ENCODE assay signal across 9 cellular contexts in the genomic region with DNA sequence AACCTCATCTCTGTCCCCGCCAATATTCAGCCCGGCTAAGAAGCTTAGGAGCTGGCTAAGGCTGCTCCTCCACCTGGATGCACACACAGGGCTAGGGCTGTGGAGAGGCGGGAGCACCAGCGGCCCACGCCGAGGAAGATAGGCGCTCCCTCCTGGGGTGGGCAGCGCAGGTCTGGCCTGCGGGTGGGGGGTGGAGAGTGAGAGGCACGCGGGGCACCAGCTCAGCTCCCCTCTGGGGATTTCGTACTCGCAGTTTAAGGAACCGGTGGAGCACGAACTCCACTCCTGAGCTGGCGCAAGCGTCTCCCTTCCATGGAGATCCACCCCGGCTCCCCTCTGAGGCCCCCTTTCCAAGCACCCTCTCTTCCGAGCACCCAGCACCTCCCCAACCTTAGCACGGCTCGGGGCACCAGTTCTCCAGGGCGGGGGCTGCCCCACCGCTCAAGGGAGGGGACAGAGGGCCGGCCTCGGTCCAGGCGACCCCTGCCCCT. TPM values are rescaled to one million over a fixed set of nuclear protein-coding genes. Genes with fewer than 3 reads are reported as not detected.
DNase-seq lines count a peak whose midpoint lies in the region; ATAC-seq and TF ChIP-seq lines count a peak whose summit lies in the region.
"Had no signal": no experiment of that assay in that cellular context is flagged by ENCODE, and none has a peak within 500 bp of the region (broad histone marks: within the 10 kb centered on the region; RNA-seq: fewer than 3 reads in every experiment).

No MANE protein-coding gene starts in this region.

- H3K9me3 ChIP-seq in body of pancreas (no peaks in the 10 kb centered on the region), thoracic aorta (no peaks in the 10 kb centered on the region)

- no peaks in the 10 kb centered on the region for H3K36me3 Mint-ChIP-seq in activated naive CD8-positive, alpha-beta T cell treated with anti-CD3 and anti-CD28 coated beads, Interleukin-2, amount 50 U/mL, for 24 hours (ENCODE audit: low read depth)

- H3K27me3 Mint-ChIP-seq in activated naive CD8-positive, alpha-beta T cell treated with anti-CD3 and anti-CD28 coated beads, Interleukin-2, amount 50 U/mL, for 24 hours, result peaks cover 62% of the 10 kb centered on the region

- no peaks in the 10 kb centered on the region for H3K9me3 Mint-ChIP-seq in activated naive CD8-positive, alpha-beta T cell treated with anti-CD3 and anti-CD28 coated beads, Interleukin-2, amount 50 U/mL, for 24 hours

- no peak for TF ChIP-seq POLR2A in body of pancreas (IDR thresholded peaks at IDR 0.05)

- no peaks in the 10 kb centered on the region for H3K36me3 ChIP-seq in body of pancreas (replicated peaks in 1 of 2; ENCODE audit: insufficient read depth in 1 of 2, low read depth in 2 of 2)
- no peaks in the 10 kb centered on the region for H3K36me3 ChIP-seq in thoracic aorta

- peaks cover 13% of the 10 kb centered on the region for H3K4me1 Mint-ChIP-seq in activated naive CD8-positive, alpha-beta T cell treated with anti-CD3 and anti-CD28 coated beads, Interleukin-2, amount 50 U/mL, for 24 hours

- H3K27me3 ChIP-seq in body of pancreas (peaks cover 0 to 11% of the 10 kb centered on the region in 2 donors), thoracic aorta (replicated peaks; ENCODE audit: insufficient read depth) (peaks cover 6% of the 10 kb centered on the region)

- no peak overlapping the region for H3K27ac ChIP-seq in body of pancreas
- no peak overlapping the region for H3K27ac ChIP-seq in thoracic aorta

- TF ChIP-seq CTCF in body of pancreas (IDR thresholded peaks at IDR 0.05) (no peak), thoracic aorta (IDR thresholded peaks at IDR 0.05) (no peak)

- ATAC-seq in body of pancreas (peak; percentile 37), thoracic aorta (ENCODE audit: insufficient number of reproducible peaks, low FRiP score, low read depth) (no peak), GM19467 (IDR thresholded peaks at IDR 0.05; ENCODE audit: unreplicated experiment) (no peak)
- no peak for ATAC-seq in activated naive CD8-positive, alpha-beta T cell treated with anti-CD3 and anti-CD28 coated beads, Interleukin-2, amount 50 U/mL, for 24 hours

- 2 to 7% methylated on average over 6 to 25 of the region's 26 CpGs for WGBS in body of pancreas, 2 donors

- intact Hi-C loops in body of pancreas (cut with DNase I), result no loop called here

- peaks cover 30% of the 10 kb centered on the region for H3K4me1 ChIP-seq in body of pancreas
- peaks cover 0 to 18% of the 10 kb centered on the region in 2 donors for H3K4me1 ChIP-seq in thoracic aorta (ENCODE audit: control insufficient read depth in 1 of 2, low read depth in 2 of 2)

- peak in 2 of 3 experiments; percentile 68 to 80 for DNase-seq in NCI-H1417 (lab: John Stamatoyannopoulos, UW)
- no peak for DNase-seq in NCI-H1417 treated with DMSO at 0.1 percent for 48 hours (lab: John Stamatoyannopoulos, UW)
- no peak for DNase-seq in body of pancreas
- peak; percentile 84 for DNase-seq in left kidney (ENCODE audit: low read depth, low spot score)
- DNase-seq in thoracic aorta (ENCODE audit: low spot score), result no peak
- DNase-seq in activated naive CD8-positive, alpha-beta T cell treated with anti-CD3 and anti-CD28 coated beads, Interleukin-2, amount 50 U/mL, for 24 hours, result no peak
- no peak for DNase-seq in HPDE6-E6E7 (ENCODE audit: extremely low spot score)
- DNase-seq: 8988T had no signal

- H3K4me3 ChIP-seq in body of pancreas, result no peak overlapping the region
- H3K4me3 ChIP-seq in thoracic aorta, result peak overlapping the region; percentile 49

- no peak overlapping the region for H3K27ac Mint-ChIP-seq in activated naive CD8-positive, alpha-beta T cell treated with anti-CD3 and anti-CD28 coated beads, Interleukin-2, amount 50 U/mL, for 24 hours

- no peak overlapping the region for H3K4me3 Mint-ChIP-seq in activated naive CD8-positive, alpha-beta T cell treated with anti-CD3 and anti-CD28 coated beads, Interleukin-2, amount 50 U/mL, for 24 hours

RNA-seq across cellular contexts. Expression of a gene that starts 0.4 kb away (rescaled TPM):
- total RNA-seq in body of pancreas (10 to 100 TPM in 1 of 2 donors, 1 to 10 TPM in 1; 3.4 to 12.2 TPM), thoracic aorta (10 to 100 TPM; 17.4 to 30.3 TPM)

Comparison
In these comparisons a context has a peak if more than half of its experiments do, and no peak if none do; other contexts are left out.
1. DNase-seq: peak in NCI-H1417 (2 of 3) and left kidney (single experiment); none in NCI-H1417 treated with DMSO at 0.1 percent for 48 hours (single experiment), body of pancreas (0 of 4), thoracic aorta (single experiment), activated naive CD8-positive, alpha-beta T cell treated with anti-CD3 and anti-CD28 coated beads, Interleukin-2, amount 50 U/mL, for 24 hours (single experiment) and HPDE6-E6E7 (single experiment).